ENCODE assay signal across 1 cellular context in the genomic region with DNA sequence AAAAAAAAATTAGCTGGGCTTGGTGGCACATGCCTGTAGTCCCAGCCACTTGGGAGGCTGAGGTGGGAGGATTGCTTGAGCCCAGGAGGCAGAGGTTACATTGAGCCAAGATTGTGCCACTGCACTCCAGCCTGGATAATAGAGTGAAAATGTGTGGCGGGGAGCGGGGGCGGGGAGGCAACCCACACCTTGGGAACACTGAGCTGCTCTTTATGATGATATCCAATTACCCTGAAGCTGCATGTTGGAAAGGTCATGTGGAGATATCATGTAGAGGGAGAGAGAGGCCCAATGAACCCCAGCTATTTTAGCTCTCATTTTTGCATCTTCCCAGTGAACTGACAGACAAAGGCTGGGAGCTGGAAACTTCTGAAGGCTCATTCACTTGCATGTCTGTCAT.
TF ChIP-seq lines count a peak whose summit lies in the region.

No MANE protein-coding gene starts in this region.

TF ChIP-seq in GM23338, 12 proteins besides CTCF, POLR2A, EP300 and RAD21 (continued from another document):
- TF ChIP-seq, protein P1, sequence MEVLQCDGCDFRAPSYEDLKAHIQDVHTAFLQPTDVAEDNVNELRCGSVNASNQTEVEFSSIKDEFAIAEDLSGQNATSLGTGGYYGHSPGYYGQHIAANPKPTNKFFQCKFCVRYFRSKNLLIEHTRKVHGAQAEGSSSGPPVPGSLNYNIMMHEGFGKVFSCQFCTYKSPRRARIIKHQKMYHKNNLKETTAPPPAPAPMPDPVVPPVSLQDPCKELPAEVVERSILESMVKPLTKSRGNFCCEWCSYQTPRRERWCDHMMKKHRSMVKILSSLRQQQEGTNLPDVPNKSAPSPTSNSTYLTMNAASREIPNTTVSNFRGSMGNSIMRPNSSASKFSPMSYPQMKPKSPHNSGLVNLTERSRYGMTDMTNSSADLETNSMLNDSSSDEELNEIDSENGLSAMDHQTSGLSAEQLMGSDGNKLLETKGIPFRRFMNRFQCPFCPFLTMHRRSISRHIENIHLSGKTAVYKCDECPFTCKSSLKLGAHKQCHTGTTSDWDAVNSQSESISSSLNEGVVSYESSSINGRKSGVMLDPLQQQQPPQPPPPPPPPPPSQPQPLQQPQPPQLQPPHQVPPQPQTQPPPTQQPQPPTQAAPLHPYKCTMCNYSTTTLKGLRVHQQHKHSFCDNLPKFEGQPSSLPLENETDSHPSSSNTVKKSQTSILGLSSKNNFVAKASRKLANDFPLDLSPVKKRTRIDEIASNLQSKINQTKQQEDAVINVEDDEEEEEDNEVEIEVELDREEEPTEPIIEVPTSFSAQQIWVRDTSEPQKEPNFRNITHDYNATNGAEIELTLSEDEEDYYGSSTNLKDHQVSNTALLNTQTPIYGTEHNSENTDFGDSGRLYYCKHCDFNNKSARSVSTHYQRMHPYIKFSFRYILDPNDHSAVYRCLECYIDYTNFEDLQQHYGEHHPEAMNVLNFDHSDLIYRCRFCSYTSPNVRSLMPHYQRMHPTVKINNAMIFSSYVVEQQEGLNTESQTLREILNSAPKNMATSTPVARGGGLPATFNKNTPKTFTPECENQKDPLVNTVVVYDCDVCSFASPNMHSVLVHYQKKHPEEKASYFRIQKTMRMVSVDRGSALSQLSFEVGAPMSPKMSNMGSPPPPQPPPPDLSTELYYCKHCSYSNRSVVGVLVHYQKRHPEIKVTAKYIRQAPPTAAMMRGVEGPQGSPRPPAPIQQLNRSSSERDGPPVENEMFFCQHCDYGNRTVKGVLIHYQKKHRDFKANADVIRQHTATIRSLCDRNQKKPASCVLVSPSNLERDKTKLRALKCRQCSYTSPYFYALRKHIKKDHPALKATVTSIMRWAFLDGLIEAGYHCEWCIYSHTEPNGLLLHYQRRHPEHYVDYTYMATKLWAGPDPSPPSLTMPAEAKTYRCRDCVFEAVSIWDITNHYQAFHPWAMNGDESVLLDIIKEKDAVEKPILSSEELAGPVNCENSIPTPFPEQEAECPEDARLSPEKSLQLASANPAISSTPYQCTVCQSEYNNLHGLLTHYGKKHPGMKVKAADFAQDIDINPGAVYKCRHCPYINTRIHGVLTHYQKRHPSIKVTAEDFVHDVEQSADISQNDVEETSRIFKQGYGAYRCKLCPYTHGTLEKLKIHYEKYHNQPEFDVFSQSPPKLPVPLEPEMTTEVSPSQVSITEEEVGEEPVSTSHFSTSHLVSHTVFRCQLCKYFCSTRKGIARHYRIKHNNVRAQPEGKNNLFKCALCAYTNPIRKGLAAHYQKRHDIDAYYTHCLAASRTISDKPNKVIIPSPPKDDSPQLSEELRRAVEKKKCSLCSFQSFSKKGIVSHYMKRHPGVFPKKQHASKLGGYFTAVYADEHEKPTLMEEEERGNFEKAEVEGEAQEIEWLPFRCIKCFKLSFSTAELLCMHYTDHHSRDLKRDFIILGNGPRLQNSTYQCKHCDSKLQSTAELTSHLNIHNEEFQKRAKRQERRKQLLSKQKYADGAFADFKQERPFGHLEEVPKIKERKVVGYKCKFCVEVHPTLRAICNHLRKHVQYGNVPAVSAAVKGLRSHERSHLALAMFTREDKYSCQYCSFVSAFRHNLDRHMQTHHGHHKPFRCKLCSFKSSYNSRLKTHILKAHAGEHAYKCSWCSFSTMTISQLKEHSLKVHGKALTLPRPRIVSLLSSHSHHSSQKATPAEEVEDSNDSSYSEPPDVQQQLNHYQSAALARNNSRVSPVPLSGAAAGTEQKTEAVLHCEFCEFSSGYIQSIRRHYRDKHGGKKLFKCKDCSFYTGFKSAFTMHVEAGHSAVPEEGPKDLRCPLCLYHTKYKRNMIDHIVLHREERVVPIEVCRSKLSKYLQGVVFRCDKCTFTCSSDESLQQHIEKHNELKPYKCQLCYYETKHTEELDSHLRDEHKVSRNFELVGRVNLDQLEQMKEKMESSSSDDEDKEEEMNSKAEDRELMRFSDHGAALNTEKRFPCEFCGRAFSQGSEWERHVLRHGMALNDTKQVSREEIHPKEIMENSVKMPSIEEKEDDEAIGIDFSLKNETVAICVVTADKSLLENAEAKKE (CRISPR knock-in tag; IDR thresholded peaks at IDR 0.05): no peak
- TF ChIP-seq NANOG (IDR thresholded peaks at IDR 0.05; ENCODE audit: borderline replicate concordance) (no peak), ZNF114 (CRISPR knock-in tag; IDR thresholded peaks at IDR 0.05) (no peak), CREB1 (CRISPR knock-in tag; IDR thresholded peaks at IDR 0.05; ENCODE audit: low read depth) (no peak), POLR2AphosphoS5 (IDR thresholded peaks at IDR 0.05; ENCODE audit: low read depth) (no peak), JUNB (IDR thresholded peaks at IDR 0.05; ENCODE audit: unreplicated experiment) (no peak), EZH2phosphoT487 (IDR thresholded peaks at IDR 0.05; ENCODE audit: unreplicated experiment) (no peak), ZNF331 (CRISPR knock-in tag; IDR thresholded peaks at IDR 0.05; ENCODE audit: low read depth) (no peak), EZH2 (IDR thresholded peaks at IDR 0.05; ENCODE audit: low read depth, unreplicated experiment) (no peak)
- TF ChIP-seq, protein P2, sequence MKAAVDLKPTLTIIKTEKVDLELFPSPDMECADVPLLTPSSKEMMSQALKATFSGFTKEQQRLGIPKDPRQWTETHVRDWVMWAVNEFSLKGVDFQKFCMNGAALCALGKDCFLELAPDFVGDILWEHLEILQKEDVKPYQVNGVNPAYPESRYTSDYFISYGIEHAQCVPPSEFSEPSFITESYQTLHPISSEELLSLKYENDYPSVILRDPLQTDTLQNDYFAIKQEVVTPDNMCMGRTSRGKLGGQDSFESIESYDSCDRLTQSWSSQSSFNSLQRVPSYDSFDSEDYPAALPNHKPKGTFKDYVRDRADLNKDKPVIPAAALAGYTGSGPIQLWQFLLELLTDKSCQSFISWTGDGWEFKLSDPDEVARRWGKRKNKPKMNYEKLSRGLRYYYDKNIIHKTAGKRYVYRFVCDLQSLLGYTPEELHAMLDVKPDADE (IDR thresholded peaks at IDR 0.05): no peak
- TF ChIP-seq, protein P3, sequence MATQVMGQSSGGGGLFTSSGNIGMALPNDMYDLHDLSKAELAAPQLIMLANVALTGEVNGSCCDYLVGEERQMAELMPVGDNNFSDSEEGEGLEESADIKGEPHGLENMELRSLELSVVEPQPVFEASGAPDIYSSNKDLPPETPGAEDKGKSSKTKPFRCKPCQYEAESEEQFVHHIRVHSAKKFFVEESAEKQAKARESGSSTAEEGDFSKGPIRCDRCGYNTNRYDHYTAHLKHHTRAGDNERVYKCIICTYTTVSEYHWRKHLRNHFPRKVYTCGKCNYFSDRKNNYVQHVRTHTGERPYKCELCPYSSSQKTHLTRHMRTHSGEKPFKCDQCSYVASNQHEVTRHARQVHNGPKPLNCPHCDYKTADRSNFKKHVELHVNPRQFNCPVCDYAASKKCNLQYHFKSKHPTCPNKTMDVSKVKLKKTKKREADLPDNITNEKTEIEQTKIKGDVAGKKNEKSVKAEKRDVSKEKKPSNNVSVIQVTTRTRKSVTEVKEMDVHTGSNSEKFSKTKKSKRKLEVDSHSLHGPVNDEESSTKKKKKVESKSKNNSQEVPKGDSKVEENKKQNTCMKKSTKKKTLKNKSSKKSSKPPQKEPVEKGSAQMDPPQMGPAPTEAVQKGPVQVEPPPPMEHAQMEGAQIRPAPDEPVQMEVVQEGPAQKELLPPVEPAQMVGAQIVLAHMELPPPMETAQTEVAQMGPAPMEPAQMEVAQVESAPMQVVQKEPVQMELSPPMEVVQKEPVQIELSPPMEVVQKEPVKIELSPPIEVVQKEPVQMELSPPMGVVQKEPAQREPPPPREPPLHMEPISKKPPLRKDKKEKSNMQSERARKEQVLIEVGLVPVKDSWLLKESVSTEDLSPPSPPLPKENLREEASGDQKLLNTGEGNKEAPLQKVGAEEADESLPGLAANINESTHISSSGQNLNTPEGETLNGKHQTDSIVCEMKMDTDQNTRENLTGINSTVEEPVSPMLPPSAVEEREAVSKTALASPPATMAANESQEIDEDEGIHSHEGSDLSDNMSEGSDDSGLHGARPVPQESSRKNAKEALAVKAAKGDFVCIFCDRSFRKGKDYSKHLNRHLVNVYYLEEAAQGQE (IDR thresholded peaks at IDR 0.05; ENCODE audit: unreplicated experiment): no peak
